Comparison of ENCODE assay signal across 15 cellular contexts in genomic region chr5:66717455-66718373, GRCh38.
DNase-seq lines count a peak whose midpoint lies in the region; ATAC-seq and TF ChIP-seq lines count a peak whose summit lies in the region.
"Had no signal": no experiment of that assay in that cellular context is flagged by ENCODE, and none has a peak within 500 bp of the region (broad histone marks: within the 10 kb centered on the region; RNA-seq: fewer than 3 reads in every experiment).

No MANE protein-coding gene starts in this region.

- no peaks in the 10 kb centered on the region for H3K9me3 ChIP-seq in DND-41 (ENCODE audit: insufficient read depth, low read length, severe bottlenecking)
- no peaks in the 10 kb centered on the region for H3K9me3 ChIP-seq in osteoblast (ENCODE audit: low read depth, low read length)
- H3K9me3 ChIP-seq: body of pancreas, esophagus squamous epithelium, ovary, tibial artery had no signal

- H3K4me3 ChIP-seq in DND-41 (ENCODE audit: low read depth in 1 of 2, low read length in 2 of 2) (no peak overlapping the region), dorsolateral prefrontal cortex (no peak overlapping the region), osteoblast (ENCODE audit: insufficient read depth, low read length) (no peak overlapping the region)
- H3K4me3 ChIP-seq: body of pancreas, esophagus squamous epithelium, ovary, smooth muscle cell, tibial artery had no signal

- no peak overlapping the region for H3K9ac ChIP-seq in DND-41 (ENCODE audit: low read depth, low read length)

- peaks cover 22% of the 10 kb centered on the region for H3K4me1 ChIP-seq in DND-41 (ENCODE audit: insufficient read depth, low read length)
- H3K4me1 ChIP-seq in osteoblast (ENCODE audit: insufficient read depth, low read length): no peaks in the 10 kb centered on the region
- H3K4me1 ChIP-seq: body of pancreas, esophagus squamous epithelium had no signal

- peak overlapping the region; percentile 55; the same call in 1 of the 2 replicates for H3K27ac ChIP-seq in DND-41 (ENCODE audit: low read length)
- peak overlapping the region in 45 of 59 donors; percentile 1 to 74 (median 49) for H3K27ac ChIP-seq in dorsolateral prefrontal cortex
- H3K27ac ChIP-seq in osteoblast (ENCODE audit: low read depth, low read length): no peak overlapping the region
- H3K27ac ChIP-seq: body of pancreas, esophagus squamous epithelium, ovary, tibial artery had no signal

- H3K36me3 ChIP-seq in DND-41 (ENCODE audit: insufficient read depth, low read length): no peaks in the 10 kb centered on the region
- H3K36me3 ChIP-seq in osteoblast (ENCODE audit: insufficient read depth, low read length): no peaks in the 10 kb centered on the region
- H3K36me3 ChIP-seq: esophagus squamous epithelium, ovary, tibial artery had no signal

- no peak overlapping the region; the same call in 1 of the 2 replicates for H3K4me2 ChIP-seq in DND-41 (ENCODE audit: insufficient read depth, low read length)
- H3K4me2 ChIP-seq in osteoblast (ENCODE audit: insufficient read depth, low read length): no peak overlapping the region
- H3K4me2 ChIP-seq: smooth muscle cell had no signal

- in situ Hi-C loops in G401 (cut with HindIII; ENCODE audit: low sequenced_read_pairs): no loop called here

- no peak overlapping the region for H2AFZ ChIP-seq in DND-41 (ENCODE audit: low read depth, low read length)
- H2AFZ ChIP-seq in osteoblast (ENCODE audit: low read length): no peak overlapping the region

- TF ChIP-seq CTCF in DND-41 (IDR thresholded peaks at IDR 0.05; ENCODE audit: borderline replicate concordance, extremely low read depth, low read length, poor library complexity, severe bottlenecking) (no peak), dorsolateral prefrontal cortex (IDR thresholded peaks at IDR 0.05 in 54 of 56, conservative IDR thresholded peaks at IDR 0.05 in 2 of 56; ENCODE audit: low read depth in 1 of 56, partially characterized antibody in 56 of 56) (no peak), osteoblast (IDR thresholded peaks at IDR 0.05; ENCODE audit: extremely low read depth, low read depth, low read length) (no peak)

- peak; percentile 84 for ATAC-seq in DND-41 (ENCODE audit: insufficient read depth, low read depth)
- ATAC-seq in GM18502 (IDR thresholded peaks at IDR 0.05; ENCODE audit: poor library complexity, unreplicated experiment): no peak
- ATAC-seq: body of pancreas had no signal

- intact Hi-C loops in dorsolateral prefrontal cortex (cut with DNase I): no loop called here

- H3K79me2 ChIP-seq in DND-41 (ENCODE audit: insufficient read depth, low read length) (0 out of 2 replicates have a peak, but pooled peaks cover 3% of the 10 kb centered on the region), osteoblast (ENCODE audit: insufficient read depth, low read length) (no peaks in the 10 kb centered on the region)

- H4K20me1 ChIP-seq in DND-41 (ENCODE audit: insufficient read depth, low read length) (no peaks in the 10 kb centered on the region), osteoblast (ENCODE audit: insufficient read depth, low read length) (no peaks in the 10 kb centered on the region)

- no peaks in the 10 kb centered on the region for H3K27me3 ChIP-seq in DND-41 (ENCODE audit: insufficient read depth, low read length, poor library complexity)
- H3K27me3 ChIP-seq in dorsolateral prefrontal cortex: no peaks in the 10 kb centered on the region
- H3K27me3 ChIP-seq in osteoblast (ENCODE audit: insufficient read depth, low read length): peaks cover 6% of the 10 kb centered on the region
- H3K27me3 ChIP-seq: body of pancreas, esophagus squamous epithelium, ovary, tibial artery had no signal

- DNase-seq in DND-41: peak; percentile 25
- DNase-seq in NCI-H187 treated with DMSO at 0.1 percent for 48 hours (lab: John Stamatoyannopoulos, UW): peak; percentile 37
- no peak for DNase-seq in dorsolateral prefrontal cortex
- DNase-seq in osteoblast (ENCODE audit: insufficient read length, low spot score, missing footprints): peak; percentile 29
- no peak for DNase-seq in mesenteric fat pad (ENCODE audit: low spot score)
- no peak for DNase-seq in G401 (ENCODE audit: low spot score)
- DNase-seq: activated CD4-positive, alpha-beta T cell treated with anti-CD3 and anti-CD28 coated beads, Interleukin-2, amount 10 ng/mL, durations not matched to agents 7 days and 5 days; body of pancreas; esophagus squamous epithelium; kidney; NCI-H526; ovary; tibial artery had no signal

Comparison
In these comparisons a context has a peak if more than half of its experiments do, and no peak if none do; other contexts are left out.
1. DNase-seq: peak in DND-41 (single experiment), NCI-H187 treated with DMSO at 0.1 percent for 48 hours (single experiment) and osteoblast (single experiment); none in dorsolateral prefrontal cortex (0 of 10), mesenteric fat pad (single experiment) and G401 (single experiment).